In the genomic region with DNA sequence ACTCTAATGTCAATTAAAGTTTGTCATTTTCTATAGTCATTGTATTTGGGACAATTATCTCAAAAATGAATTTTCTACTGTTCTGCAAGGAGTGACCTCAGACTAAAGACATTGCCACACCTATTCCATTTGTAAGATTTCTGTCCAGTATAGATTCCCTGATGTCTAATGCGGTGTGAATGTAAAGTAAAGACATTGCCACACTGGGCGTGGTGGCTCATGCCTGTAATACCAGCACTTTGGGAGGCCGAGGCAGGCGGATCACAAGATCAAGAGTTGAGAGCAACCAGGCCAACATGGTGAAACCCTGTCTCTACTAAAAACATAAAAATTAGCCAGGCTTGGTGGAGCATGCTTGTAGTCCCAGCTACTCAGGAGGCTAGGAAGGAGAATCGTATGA, we compare ENCODE assay signal across 11 cellular contexts.
"Had no signal": no experiment of that assay in that cellular context is flagged by ENCODE, and none has a peak within 500 bp of the region (broad histone marks: within the 10 kb centered on the region; RNA-seq: fewer than 3 reads in every experiment).

No MANE protein-coding gene starts in this region.

- H3K9me3 ChIP-seq: HAP-1 had no signal

- FAIRE-seq: H1, H54 had no signal

- H2AFZ ChIP-seq: GM23248, GM23338 had no signal

- H3K27ac Mint-ChIP-seq: GM23338, H9, HFFc6 had no signal

- DNase-seq: GM23248, GOT3, H7, H9, HCEC 1CT, HFFc6 had no signal

- ATAC-seq: GM23338, HCT116 had no signal

- H3K4me1 Mint-ChIP-seq: GM23338, H9 had no signal

- H3K4me3 ChIP-seq: GM23248, GM23338, HAP-1 had no signal

- H3K4me3 Mint-ChIP-seq: GM23338, H9, HFFc6 had no signal

- H3K4me2 ChIP-seq: GM23338 had no signal

- H3K27ac ChIP-seq: GM23248 had no signal

- H3K4me1 ChIP-seq: HAP-1 had no signal

- H3K9ac ChIP-seq: GM23248 had no signal
